8 cellular contexts compared by ENCODE assay signal in genomic region chr12:122837306-122838265, GRCh38. TPM values are rescaled to one million over a fixed set of nuclear protein-coding genes. Genes with fewer than 3 reads are reported as not detected.
DNase-seq lines count a peak whose midpoint lies in the region; TF ChIP-seq lines count a peak whose summit lies in the region.

No MANE protein-coding gene starts in this region.

- no peak for TF ChIP-seq POLR2A in esophagus muscularis mucosa (IDR thresholded peaks at IDR 0.05; ENCODE audit: low read depth)

- peaks cover 72% of the 10 kb centered on the region for H3K4me1 Mint-ChIP-seq in nephron progenitor cell

- no peak for TF ChIP-seq EP300 in esophagus muscularis mucosa (IDR thresholded peaks at IDR 0.05)

- WGBS in esophagus muscularis mucosa: 91% methylated on average over 22 of the region's 22 CpGs

- peaks cover 47% of the 10 kb centered on the region for H3K27me3 Mint-ChIP-seq in nephron progenitor cell (ENCODE audit: low read depth, poor library complexity)

- peak overlapping the region; percentile 77 for H3K27ac ChIP-seq in colonic mucosa
- H3K27ac ChIP-seq in esophagus muscularis mucosa (replicated peaks in 1 of 4): no peak overlapping the region

- peak overlapping the region in 1 of 2 donors; percentile 84 for H3K9ac ChIP-seq in colonic mucosa (ENCODE audit: low read depth in 2 of 2, low read length in 2 of 2)

- no peak overlapping the region for H3K27ac Mint-ChIP-seq in nephron progenitor cell

- no peaks in the 10 kb centered on the region for H3K9me3 ChIP-seq in colonic mucosa
- no peaks in the 10 kb centered on the region for H3K9me3 ChIP-seq in esophagus muscularis mucosa

- no peak for TF ChIP-seq CTCF in colonic mucosa (IDR thresholded peaks at IDR 0.05)
- TF ChIP-seq CTCF in nephron progenitor cell (IDR thresholded peaks at IDR 0.05): no peak
- TF ChIP-seq CTCF in esophagus muscularis mucosa (IDR thresholded peaks at IDR 0.05): no peak

- H3K27me3 ChIP-seq in colonic mucosa (no peaks in the 10 kb centered on the region), esophagus muscularis mucosa (no peaks in the 10 kb centered on the region)

- H3K4me3 ChIP-seq in colonic mucosa (peak overlapping the region; percentile 54), esophagus muscularis mucosa (no peak overlapping the region)

- H3K9me3 Mint-ChIP-seq in nephron progenitor cell: no peaks in the 10 kb centered on the region

- peak; percentile 91 for DNase-seq in DMS153 (lab: John Stamatoyannopoulos, UW)
- peak; percentile 61 for DNase-seq in NCI-H146 (lab: John Stamatoyannopoulos, UW)
- peak; percentile 69 for DNase-seq in colonic mucosa
- DNase-seq in nephron progenitor cell: no peak
- DNase-seq in stimulated activated CD4-positive, alpha-beta T cell treated with anti-CD3 and anti-CD28 coated beads, Interleukin-2, amount 100 ng/mL, for 24 hours: no peak
- DNase-seq in AG08395 (ENCODE audit: low spot score): no peak
- no peak for DNase-seq in esophagus muscularis mucosa (ENCODE audit: extremely low spot score)
- no peak for DNase-seq in NK-92 (lab: John Stamatoyannopoulos, UW; ENCODE audit: unreplicated experiment)

- peaks cover 23% of the 10 kb centered on the region for H3K36me3 Mint-ChIP-seq in nephron progenitor cell (ENCODE audit: low read depth)

- H3K36me3 ChIP-seq in colonic mucosa (no peaks in the 10 kb centered on the region), esophagus muscularis mucosa (no peaks in the 10 kb centered on the region)

- peak overlapping the region; percentile 89 for H3K4me3 Mint-ChIP-seq in nephron progenitor cell

- peaks cover 11% of the 10 kb centered on the region for H3K4me1 ChIP-seq in colonic mucosa
- peaks cover 37 to 46% (median 40%) of the 10 kb centered on the region in 4 donors for H3K4me1 ChIP-seq in esophagus muscularis mucosa

- intact Hi-C loops in colonic mucosa (cut with DNase I) (no loop called here), esophagus muscularis mucosa (cut with DNase I) (no loop called here)

RNA-seq across cellular contexts. Expression of gene HIP1R, which starts 2.3 kb away (rescaled TPM):
- total RNA-seq in colonic mucosa: 10 to 100 TPM; 42.6 to 74.2 TPM
- 10 to 100 TPM; 13.3 to 38.3 (median 23.7) TPM for total RNA-seq in esophagus muscularis mucosa

RNA-seq across cellular contexts. Expression of gene VPS37B, which starts 58.3 kb away (rescaled TPM):
- total RNA-seq in colonic mucosa (10 to 100 TPM; 64.8 to 73.5 TPM), esophagus muscularis mucosa (10 to 100 TPM; 21.2 to 52.4 (median 38.1) TPM)

Comparison
In these comparisons a context has a peak if more than half of its experiments do, and no peak if none do; other contexts are left out.
1. DNase-seq: peak in DMS153 (single experiment), NCI-H146 (single experiment) and colonic mucosa (single experiment); none in nephron progenitor cell (single experiment), stimulated activated CD4-positive, alpha-beta T cell treated with anti-CD3 and anti-CD28 coated beads, Interleukin-2, amount 100 ng/mL, for 24 hours (0 of 2), AG08395 (single experiment), esophagus muscularis mucosa (single experiment) and NK-92 (single experiment).